In the genomic region with DNA sequence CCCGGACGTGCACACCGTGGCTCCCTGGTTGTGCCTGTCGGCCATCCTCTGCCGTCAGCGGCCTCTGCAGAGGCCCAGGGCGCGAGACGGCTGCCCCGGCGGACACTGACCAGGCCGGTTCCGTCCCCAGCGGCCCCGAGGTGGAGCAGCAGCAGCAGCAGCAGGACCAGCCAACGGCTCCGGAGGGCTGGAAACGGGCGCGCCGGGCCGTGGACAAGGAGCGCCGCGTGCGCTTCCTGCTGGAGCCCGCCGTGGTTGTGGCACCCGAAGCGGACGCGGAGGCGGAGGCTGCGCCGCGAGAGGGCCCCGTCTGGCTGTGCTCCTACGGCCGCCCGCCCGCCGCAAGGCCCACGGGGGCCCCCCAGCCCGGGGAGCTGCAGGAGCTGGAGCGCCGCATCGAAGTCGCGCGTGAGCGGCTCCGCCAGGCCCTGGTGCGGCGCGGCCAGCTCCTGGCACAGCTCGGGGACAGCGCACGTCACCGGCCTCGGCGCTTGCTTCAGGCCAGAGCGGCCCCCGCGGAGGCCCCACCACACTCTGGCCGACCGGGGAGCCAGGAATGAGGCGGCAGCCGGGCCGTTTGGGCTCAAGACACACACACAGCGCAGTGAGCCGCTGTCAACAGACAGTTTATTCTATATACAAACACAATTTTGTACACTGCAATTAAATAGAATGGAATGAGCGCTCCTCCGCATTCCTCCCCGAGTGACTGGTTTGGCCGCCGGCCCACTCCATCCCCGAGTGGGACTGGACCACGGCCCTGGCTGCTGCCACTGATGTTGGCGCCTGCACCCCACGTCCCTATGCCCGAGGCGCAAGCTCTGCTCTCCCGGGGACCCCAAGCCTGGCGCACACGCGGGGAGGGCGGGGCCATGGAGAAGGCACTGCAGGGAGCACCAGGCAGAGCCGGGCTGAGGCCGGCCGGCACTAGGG, we compare ENCODE assay signal across 1 cellular context.
TF ChIP-seq lines count a peak whose summit lies in the region.

No MANE protein-coding gene starts in this region.

TF ChIP-seq in WTC11, 78 proteins besides CTCF, POLR2A, EP300 and RAD21 (continued from another document):
- TF ChIP-seq, protein P1, sequence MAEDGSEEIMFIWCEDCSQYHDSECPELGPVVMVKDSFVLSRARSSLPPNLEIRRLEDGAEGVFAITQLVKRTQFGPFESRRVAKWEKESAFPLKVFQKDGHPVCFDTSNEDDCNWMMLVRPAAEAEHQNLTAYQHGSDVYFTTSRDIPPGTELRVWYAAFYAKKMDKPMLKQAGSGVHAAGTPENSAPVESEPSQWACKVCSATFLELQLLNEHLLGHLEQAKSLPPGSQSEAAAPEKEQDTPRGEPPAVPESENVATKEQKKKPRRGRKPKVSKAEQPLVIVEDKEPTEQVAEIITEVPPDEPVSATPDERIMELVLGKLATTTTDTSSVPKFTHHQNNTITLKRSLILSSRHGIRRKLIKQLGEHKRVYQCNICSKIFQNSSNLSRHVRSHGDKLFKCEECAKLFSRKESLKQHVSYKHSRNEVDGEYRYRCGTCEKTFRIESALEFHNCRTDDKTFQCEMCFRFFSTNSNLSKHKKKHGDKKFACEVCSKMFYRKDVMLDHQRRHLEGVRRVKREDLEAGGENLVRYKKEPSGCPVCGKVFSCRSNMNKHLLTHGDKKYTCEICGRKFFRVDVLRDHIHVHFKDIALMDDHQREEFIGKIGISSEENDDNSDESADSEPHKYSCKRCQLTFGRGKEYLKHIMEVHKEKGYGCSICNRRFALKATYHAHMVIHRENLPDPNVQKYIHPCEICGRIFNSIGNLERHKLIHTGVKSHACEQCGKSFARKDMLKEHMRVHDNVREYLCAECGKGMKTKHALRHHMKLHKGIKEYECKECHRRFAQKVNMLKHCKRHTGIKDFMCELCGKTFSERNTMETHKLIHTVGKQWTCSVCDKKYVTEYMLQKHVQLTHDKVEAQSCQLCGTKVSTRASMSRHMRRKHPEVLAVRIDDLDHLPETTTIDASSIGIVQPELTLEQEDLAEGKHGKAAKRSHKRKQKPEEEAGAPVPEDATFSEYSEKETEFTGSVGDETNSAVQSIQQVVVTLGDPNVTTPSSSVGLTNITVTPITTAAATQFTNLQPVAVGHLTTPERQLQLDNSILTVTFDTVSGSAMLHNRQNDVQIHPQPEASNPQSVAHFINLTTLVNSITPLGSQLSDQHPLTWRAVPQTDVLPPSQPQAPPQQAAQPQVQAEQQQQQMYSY (CRISPR knock-in tag; IDR thresholded peaks at IDR 0.05), result no peak
- TF ChIP-seq ZNF219 (CRISPR knock-in tag; IDR thresholded peaks at IDR 0.05; ENCODE audit: borderline replicate concordance), result no peak
